Comparison of ENCODE assay signal across 21 cellular contexts in the genomic region with DNA sequence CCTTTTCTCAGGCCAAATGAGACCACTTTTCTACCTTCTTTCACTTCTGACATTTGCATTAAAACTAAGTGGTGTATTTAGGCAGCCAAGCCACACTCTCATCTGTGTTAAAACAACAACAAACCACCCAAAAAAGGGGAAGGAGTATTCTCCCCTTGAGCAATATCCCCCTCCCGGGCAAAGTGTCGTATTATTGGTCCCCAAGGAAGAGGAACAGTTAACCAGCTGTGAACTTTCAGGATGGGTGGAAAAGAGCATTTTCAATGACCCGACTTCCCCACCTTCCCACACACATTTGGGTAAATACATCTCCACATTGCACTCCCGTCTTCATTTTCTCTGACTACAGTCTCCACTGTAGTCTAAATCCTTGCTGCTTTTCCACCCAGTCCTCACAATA. TPM values are rescaled to one million over a fixed set of nuclear protein-coding genes. Genes with fewer than 3 reads are reported as not detected.
A peak's percentile ranks its signal among the peaks of the same experiment; 100 is the strongest.
DNase-seq lines count a peak whose midpoint lies in the region; ATAC-seq, FAIRE-seq and TF ChIP-seq lines count a peak whose summit lies in the region.
"Had no signal": no experiment of that assay in that cellular context is flagged by ENCODE, and none has a peak within 500 bp of the region (broad histone marks: within the 10 kb centered on the region; RNA-seq: fewer than 3 reads in every experiment).

No MANE protein-coding gene starts in this region.

- POLR2A ChIA-PET in activated CD4-positive, alpha-beta memory T cell treated with anti-CD3 and anti-CD28 coated beads, Interleukin-2, amount 10 ng/mL, durations not matched to agents 7 days and 5 days (lab: Charles Lee): interaction anchor here (0.8 kb wide), 1 partner anchor 13 kb away, joined by 3 read pairs; no protein-coding TSS in a partner anchor

- H3K4me1 Mint-ChIP-seq in activated CD4-positive, alpha-beta memory T cell treated with anti-CD3 and anti-CD28 coated beads, Interleukin-2, amount 10 ng/mL, durations not matched to agents 7 days and 5 days: peaks cover 2% of the 10 kb centered on the region

- H3K27me3 ChIP-seq in left ventricle myocardium inferior (ENCODE audit: low read depth) (no peaks in the 10 kb centered on the region), lower lobe of right lung (ENCODE audit: low read depth) (no peaks in the 10 kb centered on the region)

- H3K4me1 ChIP-seq in left ventricle myocardium inferior (peaks cover 6% of the 10 kb centered on the region), lower lobe of right lung (peaks cover 5% of the 10 kb centered on the region)

- no peaks in the 10 kb centered on the region for H3K27me3 Mint-ChIP-seq in activated CD4-positive, alpha-beta memory T cell treated with anti-CD3 and anti-CD28 coated beads, Interleukin-2, amount 10 ng/mL, durations not matched to agents 7 days and 5 days
- H3K27me3 Mint-ChIP-seq: effector memory CD8-positive, alpha-beta T cell; naive thymus-derived CD8-positive, alpha-beta T cell had no signal

- H3K27ac ChIP-seq in left ventricle myocardium inferior (replicated peaks) (no peak overlapping the region), lower lobe of right lung (no peak overlapping the region)
- H3K27ac ChIP-seq: C4-2B had no signal

- peak; percentile 9 for FAIRE-seq in urothelium cell line (lab: Jason Lieb, UNC)
- FAIRE-seq: A549 had no signal

- H3K9me3 ChIP-seq in left ventricle myocardium inferior (replicated peaks): no peaks in the 10 kb centered on the region
- no peaks in the 10 kb centered on the region for H3K9me3 ChIP-seq in lower lobe of right lung
- H3K9me3 ChIP-seq: A549 had no signal

- H3K36me3 Mint-ChIP-seq in activated CD4-positive, alpha-beta memory T cell treated with anti-CD3 and anti-CD28 coated beads, Interleukin-2, amount 10 ng/mL, durations not matched to agents 7 days and 5 days (ENCODE audit: low read depth): peaks cover 18% of the 10 kb centered on the region

- ATAC-seq in left ventricle myocardium superior: peak; percentile 38
- ATAC-seq in lower lobe of right lung: peak; percentile 45 to 74
- ATAC-seq: effector memory CD8-positive, alpha-beta T cell; naive thymus-derived CD8-positive, alpha-beta T cell had no signal

- CTCF ChIA-PET in activated CD4-positive, alpha-beta memory T cell treated with anti-CD3 and anti-CD28 coated beads, Interleukin-2, amount 10 ng/mL, durations not matched to agents 7 days and 5 days (lab: Charles Lee): no interaction called here

- H3K4me3 Mint-ChIP-seq in activated CD4-positive, alpha-beta memory T cell treated with anti-CD3 and anti-CD28 coated beads, Interleukin-2, amount 10 ng/mL, durations not matched to agents 7 days and 5 days: no peak overlapping the region
- H3K4me3 Mint-ChIP-seq: effector memory CD8-positive, alpha-beta T cell; naive thymus-derived CD8-positive, alpha-beta T cell had no signal

- DNase-seq in left ventricle myocardium superior (no peak), left ventricle myocardium inferior (no peak), SKM-1 (lab: John Stamatoyannopoulos, UW; ENCODE audit: unreplicated experiment) (peak; percentile 70), lower lobe of right lung (no peak), urothelium cell line (ENCODE audit: low spot score) (no peak), COR-L47 (lab: John Stamatoyannopoulos, UW) (no peak), NCI-H2029 (lab: John Stamatoyannopoulos, UW) (no peak)
- DNase-seq in activated CD4-positive, alpha-beta memory T cell treated with anti-CD3 and anti-CD28 coated beads, Interleukin-2, amount 10 ng/mL, durations not matched to agents 7 days and 5 days: no peak
- DNase-seq: activated effector memory CD4-positive, alpha-beta T cell treated with Interleukin-2 at 50 U/mL for 16 hours; DMS53; effector memory CD8-positive, alpha-beta T cell; MM.1S; naive thymus-derived CD8-positive, alpha-beta T cell; NCI-H2081; NCI-H524; stimulated activated CD4-positive, alpha-beta T cell treated with anti-CD3 and anti-CD28 coated beads, Interleukin-15, amount 100 ng/mL, for 24 hours; stimulated activated naive CD4-positive, alpha-beta T cell; trophoblast cell had no signal

- no peaks in the 10 kb centered on the region for H3K9me3 Mint-ChIP-seq in activated CD4-positive, alpha-beta memory T cell treated with anti-CD3 and anti-CD28 coated beads, Interleukin-2, amount 10 ng/mL, durations not matched to agents 7 days and 5 days
- H3K9me3 Mint-ChIP-seq: effector memory CD8-positive, alpha-beta T cell; naive thymus-derived CD8-positive, alpha-beta T cell had no signal

- H3K36me3 ChIP-seq in left ventricle myocardium inferior: peaks cover 58% of the 10 kb centered on the region
- peaks cover 75% of the 10 kb centered on the region for H3K36me3 ChIP-seq in lower lobe of right lung

- H3K4me3 ChIP-seq in left ventricle myocardium inferior: no peak overlapping the region
- H3K4me3 ChIP-seq in lower lobe of right lung: no peak overlapping the region
- H3K4me3 ChIP-seq: A549, lung had no signal

- TF ChIP-seq CTCF in left ventricle myocardium inferior (IDR thresholded peaks at IDR 0.05; ENCODE audit: borderline replicate concordance): no peak
- TF ChIP-seq CTCF in lower lobe of right lung (IDR thresholded peaks at IDR 0.05): no peak

- H3K27ac Mint-ChIP-seq in activated CD4-positive, alpha-beta memory T cell treated with anti-CD3 and anti-CD28 coated beads, Interleukin-2, amount 10 ng/mL, durations not matched to agents 7 days and 5 days: no peak overlapping the region

- intact Hi-C loops in left ventricle myocardium superior (cut with micrococcal nuclease) (no loop called here), left ventricle myocardium inferior (cut with micrococcal nuclease) (no loop called here), lower lobe of right lung (cut with DNase I) (no loop called here)

RNA-seq across cellular contexts. Expression of a gene that starts 44.3 kb away (rescaled TPM):
- total RNA-seq in left ventricle myocardium superior (37.2 TPM), left ventricle myocardium inferior (49.6 TPM), lower lobe of right lung (44.0 TPM)
- total RNA-seq in activated CD4-positive, alpha-beta memory T cell treated with anti-CD3 and anti-CD28 coated beads, Interleukin-2, amount 10 ng/mL, durations not matched to agents 7 days and 5 days: 10 to 100 TPM; 12.3 to 16.5 TPM
